In genomic region chr4:53377319-53378170, GRCh38 we compare ENCODE assay signal across 8 cellular contexts. TPM values are rescaled to one million over a fixed set of nuclear protein-coding genes. Genes with fewer than 3 reads are reported as not detected.
DNase-seq lines count a peak whose midpoint lies in the region; ATAC-seq and FAIRE-seq lines count a peak whose summit lies in the region.

FIP1L1 (plus strand) TSS chr4:53377641; CDS start chr4:53377839, 198 bp downstream.

- ATAC-seq in GM21786 (IDR thresholded peaks at IDR 0.05; ENCODE audit: unreplicated experiment) (peak; percentile 92), naive B cell (ENCODE audit: low read depth in 2 of 2) (peak; percentile 91 to 92)
- peak; percentile 97 for ATAC-seq in stimulated activated memory B cell treated with anti-CD40 and anti-IgM and Interleukin-4, amounts not matched to agents 10 μg/mL and 1 μg/mL and 100 μg/mL, for 72 hours

- DNase-seq in DMS79 treated with DMSO at 0.1 percent for 48 hours (lab: John Stamatoyannopoulos, UW) (peak; percentile 86), RCC 7860 (ENCODE audit: low spot score) (peak; percentile 85), fibroblast of gingiva (ENCODE audit: low read depth) (peak; percentile 87), naive B cell (peak; percentile 94)
- DNase-seq in activated T-helper 1 cell treated with anti-CD3 and anti-CD28 coated beads, Interleukin-2, amount 50 U/mL, for 16 hours (ENCODE audit: low read depth in 1 of 2, low spot score in 1 of 2) = peak; percentile 94

- H3K9me3 Mint-ChIP-seq in naive B cell = no peaks in the 10 kb centered on the region
- no peaks in the 10 kb centered on the region for H3K9me3 Mint-ChIP-seq in stimulated activated memory B cell treated with anti-CD40 and anti-IgM and Interleukin-4, amounts not matched to agents 10 μg/mL and 1 μg/mL and 100 μg/mL, for 72 hours

- no peaks in the 10 kb centered on the region for H3K36me3 Mint-ChIP-seq in naive B cell
- peaks cover 9% of the 10 kb centered on the region for H3K36me3 Mint-ChIP-seq in stimulated activated memory B cell treated with anti-CD40 and anti-IgM and Interleukin-4, amounts not matched to agents 10 μg/mL and 1 μg/mL and 100 μg/mL, for 72 hours

- H3K4me3 Mint-ChIP-seq in naive B cell = peak within 1 kb of the TSS; percentile 90 to 100 (median 99)
- peak within 1 kb of the TSS; percentile 99 for H3K4me3 Mint-ChIP-seq in stimulated activated memory B cell treated with anti-CD40 and anti-IgM and Interleukin-4, amounts not matched to agents 10 μg/mL and 1 μg/mL and 100 μg/mL, for 72 hours

- no peaks in the 10 kb centered on the region for H3K27me3 Mint-ChIP-seq in naive B cell
- peaks cover under 1% of the 10 kb centered on the region for H3K27me3 Mint-ChIP-seq in stimulated activated memory B cell treated with anti-CD40 and anti-IgM and Interleukin-4, amounts not matched to agents 10 μg/mL and 1 μg/mL and 100 μg/mL, for 72 hours

- H3K9me3 ChIP-seq in KOPT-K1 (ENCODE audit: insufficient read depth, low read length, poor library complexity, severe bottlenecking) = no peaks in the 10 kb centered on the region

- peak within 1 kb of the TSS; percentile 80 for H3K27ac ChIP-seq in KOPT-K1 (ENCODE audit: low read depth, low read length, poor library complexity, severe bottlenecking)

- H3K36me3 ChIP-seq in KOPT-K1 (ENCODE audit: insufficient read depth, low read length) = peaks cover 27% of the 10 kb centered on the region

- H3K4me1 Mint-ChIP-seq in naive B cell = peaks cover 21 to 33% (median 21%) of the 10 kb centered on the region in 3 donors
- peaks cover 26% of the 10 kb centered on the region for H3K4me1 Mint-ChIP-seq in stimulated activated memory B cell treated with anti-CD40 and anti-IgM and Interleukin-4, amounts not matched to agents 10 μg/mL and 1 μg/mL and 100 μg/mL, for 72 hours

- peak; percentile 58 for FAIRE-seq in RCC 7860 (lab: Jason Lieb, UNC)

- peak within 1 kb of the TSS; percentile 95 to 99 (median 98) for H3K27ac Mint-ChIP-seq in naive B cell
- peak within 1 kb of the TSS; percentile 98 for H3K27ac Mint-ChIP-seq in stimulated activated memory B cell treated with anti-CD40 and anti-IgM and Interleukin-4, amounts not matched to agents 10 μg/mL and 1 μg/mL and 100 μg/mL, for 72 hours

RNA-seq across cellular contexts. Expression of gene FIP1L1, which starts in this region (rescaled TPM):
- 10 to 100 TPM; 59.8 to 83.7 (median 71.0) TPM for polyA plus RNA-seq in naive B cell (ENCODE audit: low read depth in 6 of 6)

Comparison
In these comparisons a context has a peak if more than half of its experiments do, and no peak if none do; other contexts are left out.
1. Peak in every context shown above with its lines: DNase-seq, ATAC-seq and H3K27ac ChIP-seq.